8 cellular contexts compared by ENCODE assay signal in genomic region chr16:2639071-2640063, GRCh38. TPM values are rescaled to one million over a fixed set of nuclear protein-coding genes. Genes with fewer than 3 reads are reported as not detected.
DNase-seq lines count a peak whose midpoint lies in the region; ATAC-seq and TF ChIP-seq lines count a peak whose summit lies in the region.
"Not testable (repeated sequence)": the region's sequence is repeated elsewhere in the genome, so short reads cannot be mapped to it uniquely, and the experiment has no call there.

No MANE protein-coding gene starts in this region.

- not testable (repeated sequence) for H3K36me3 Mint-ChIP-seq in HFFc6 (ENCODE audit: low read depth); activated T-cell treated with anti-CD3 and anti-CD28 coated beads, Interleukin-2, amount 50 U/mL, for 24 hours (ENCODE audit: low read depth); chondrocyte (ENCODE audit: low read depth)

- CTCF ChIA-PET in GM10248 (lab: Yijun Ruan, JAX), result not testable (repeated sequence)

- not testable (repeated sequence) for H3K27ac Mint-ChIP-seq in HFFc6; activated T-cell treated with anti-CD3 and anti-CD28 coated beads, Interleukin-2, amount 50 U/mL, for 24 hours; chondrocyte (ENCODE audit: unreplicated experiment)

- not testable (repeated sequence) for H3K9me3 ChIP-seq in left lung, transverse colon

- not testable (repeated sequence) for DNase-seq in GM10248 (ENCODE audit: extremely low spot score); HFFc6; chondrocyte (ENCODE audit: low spot score)
- DNase-seq in T-helper 9 cell, result peak; percentile 41
- peak; percentile 73 for DNase-seq in activated T-cell treated with anti-CD3 and anti-CD28 coated beads, Interleukin-2, amount 50 U/mL, for 24 hours
- peak; percentile 36 to 87 for DNase-seq in left lung
- peak; percentile 28 to 56 (median 50) for DNase-seq in stimulated activated CD4-positive, alpha-beta T cell treated with anti-CD3 and anti-CD28 coated beads, Interleukin-12 subunit alpha, Interleukin-12 subunit beta, amount 100 ng/mL, for 48 hours (ENCODE audit: low read depth in 2 of 3, low spot score in 1 of 3)
- DNase-seq in transverse colon, result peak; percentile 58

- H3K9me3 Mint-ChIP-seq in HFFc6; activated T-cell treated with anti-CD3 and anti-CD28 coated beads, Interleukin-2, amount 50 U/mL, for 24 hours; chondrocyte (ENCODE audit: low read depth): not testable (repeated sequence)

- not testable (repeated sequence) for H3K27me3 Mint-ChIP-seq in HFFc6 (ENCODE audit: insufficient read depth); activated T-cell treated with anti-CD3 and anti-CD28 coated beads, Interleukin-2, amount 50 U/mL, for 24 hours; chondrocyte (ENCODE audit: low read depth)

- peak; percentile 26 for TF ChIP-seq CTCF in GM10248 (IDR thresholded peaks at IDR 0.05; ENCODE audit: control extremely low read depth, extremely low read depth, low read depth, missing control alignments)
- peak; percentile 53; the same call in 1 of the 2 replicates for TF ChIP-seq CTCF in HFFc6 (IDR thresholded peaks at IDR 0.05)
- TF ChIP-seq CTCF in chondrocyte (IDR thresholded peaks at IDR 0.05), result peak; percentile 21
- peak in 1 of 2 donors; percentile 41 for TF ChIP-seq CTCF in left lung (IDR thresholded peaks at IDR 0.05)
- TF ChIP-seq CTCF in transverse colon (IDR thresholded peaks at IDR 0.05), result peak in 2 of 5 experiments; percentile 13 to 34

- H3K4me3 Mint-ChIP-seq in HFFc6; activated T-cell treated with anti-CD3 and anti-CD28 coated beads, Interleukin-2, amount 50 U/mL, for 24 hours; chondrocyte (ENCODE audit: unreplicated experiment): not testable (repeated sequence)

- H3K4me1 ChIP-seq in left lung, transverse colon: not testable (repeated sequence)

- not testable (repeated sequence) for H3K4me3 ChIP-seq in left lung, transverse colon

- not testable (repeated sequence) for H3K27ac ChIP-seq in left lung, transverse colon

- TF ChIP-seq EP300 in transverse colon (IDR thresholded peaks at IDR 0.05; ENCODE audit: low read depth), result not testable (repeated sequence)

- 90% methylated on average over 5 of the region's 21 CpGs; no CpG with 5 or more reads in 1 of the 2 donors for WGBS in transverse colon (ENCODE audit: low coverage in 1 of 2), 2 donors

- in situ Hi-C loops in transverse colon (cut with MboI; ENCODE audit: low pct_ligation_motif_present in 1 of 4, low pct_unique_long_range_greater_than_20kb in 1 of 4, low sequenced_read_pairs in 3 of 4), result not testable (repeated sequence)

- H3K27me3 ChIP-seq in left lung, transverse colon: not testable (repeated sequence)

- TF ChIP-seq POLR2A in transverse colon (IDR thresholded peaks at IDR 0.05), result not testable (repeated sequence)

- POLR2A ChIA-PET in GM10248 (lab: Yijun Ruan, JAX), result not testable (repeated sequence)

- H3K36me3 ChIP-seq in left lung, transverse colon: not testable (repeated sequence)

- intact Hi-C loops in left lung (cut with DNase I); transverse colon (cut with DNase I; ENCODE audit: low total_unique reads): not testable (repeated sequence)

- H3K4me1 Mint-ChIP-seq in HFFc6 (ENCODE audit: low read depth); activated T-cell treated with anti-CD3 and anti-CD28 coated beads, Interleukin-2, amount 50 U/mL, for 24 hours (ENCODE audit: low read depth); chondrocyte (ENCODE audit: low read depth): not testable (repeated sequence)

- ATAC-seq in left lung, result peak; percentile 93

RNA-seq across cellular contexts. Expression of gene KCTD5, which starts 43.0 kb away (rescaled TPM):
- total RNA-seq in HFFc6 (2021; fragmentation: NEBNext Ultra II Directional; extraction: Animal tissue kit (Norgen Biotek cat#: 25700)), result 10 to 100 TPM; 27.1 to 30.9 (median 28.8) TPM
- total RNA-seq in chondrocyte, result 27.3 to 29.7 TPM (median 27.4 TPM) in 3 replicates
- 10 to 100 TPM; 21.3 to 28.3 TPM for total RNA-seq in left lung
- 100 to 1,000 TPM in 1 of 4 donors, 10 to 100 TPM in 3; 44.2 to 107 (median 60.3) TPM for total RNA-seq in transverse colon
